In genomic region chr5:112757468-112758208, GRCh38 we compare ENCODE assay signal across 8 cellular contexts. TPM values are rescaled to one million over a fixed set of nuclear protein-coding genes. Genes with fewer than 3 reads are reported as not detected.
DNase-seq lines count a peak whose midpoint lies in the region; ATAC-seq and TF ChIP-seq lines count a peak whose summit lies in the region.

No MANE protein-coding gene starts in this region.

- H2AFZ ChIP-seq in smooth muscle cell (ENCODE audit: low read depth): no peak overlapping the region

- POLR2A ChIA-PET in CD8-positive, alpha-beta memory T cell (lab: Charles Lee): no interaction called here

- DNase-seq in CD8-positive, alpha-beta memory T cell: peak in 2 of 5 donors; percentile 47 to 49
- DNase-seq in NCI-H460 (ENCODE audit: extremely low read depth, low read depth) (peak; percentile 64), astrocyte of the hippocampus (ENCODE audit: low read depth, low spot score) (peak; percentile 72), hepatic stellate cell (ENCODE audit: low spot score) (peak; percentile 17), smooth muscle cell (lab: John Stamatoyannopoulos, UW; ENCODE audit: unreplicated experiment) (no peak)

- TF ChIP-seq CTCF in smooth muscle cell (IDR thresholded peaks at IDR 0.05; ENCODE audit: borderline replicate concordance, insufficient read depth, poor library complexity, severe bottlenecking): peak; percentile 85

- H3K4me3 ChIP-seq in CD8-positive, alpha-beta memory T cell (ENCODE audit: low read length): no peak overlapping the region
- no peak overlapping the region for H3K4me3 ChIP-seq in smooth muscle cell

- 53% methylated on average over 3 of the region's 3 CpGs for WGBS in smooth muscle cell (ENCODE audit: low lambda C conversion rate)

- H3K4me1 Mint-ChIP-seq in CD8-positive, alpha-beta memory T cell: peaks cover 8 to 18% (median 14%) of the 10 kb centered on the region in 3 donors

- no peaks in the 10 kb centered on the region for H3K27me3 ChIP-seq in CD8-positive, alpha-beta memory T cell (ENCODE audit: insufficient read depth, low read length, poor library complexity, severe bottlenecking)
- H3K27me3 ChIP-seq in smooth muscle cell (ENCODE audit: low read depth): no peaks in the 10 kb centered on the region

- H3K36me3 Mint-ChIP-seq in CD8-positive, alpha-beta memory T cell: peaks cover 0 to 33% (median 5%) of the 10 kb centered on the region in 3 donors

- H3K36me3 ChIP-seq in CD8-positive, alpha-beta memory T cell (ENCODE audit: insufficient read depth, low read length): no peaks in the 10 kb centered on the region
- H3K36me3 ChIP-seq in smooth muscle cell (ENCODE audit: low read depth): peaks cover 2% of the 10 kb centered on the region

- H3K27ac ChIP-seq in CD8-positive, alpha-beta memory T cell (ENCODE audit: low read depth, low read length): no peak overlapping the region
- peak overlapping the region; percentile 9 for H3K27ac ChIP-seq in smooth muscle cell (ENCODE audit: low read depth)

- CTCF ChIA-PET in CD8-positive, alpha-beta memory T cell (lab: Charles Lee): interaction anchor here (0.7 to 4.7 kb wide), 16 partner anchors 9 to 597 kb away, joined by 3 to 59 read pairs (median 4); no protein-coding TSS in a partner anchor

- no peaks in the 10 kb centered on the region for H3F3A ChIP-seq in smooth muscle cell (ENCODE audit: low read depth)

- peak overlapping the region in 6 of 8 donors; percentile 38 to 88 (median 76) for H3K27ac Mint-ChIP-seq in CD8-positive, alpha-beta memory T cell

- no peaks in the 10 kb centered on the region for H3K9me3 ChIP-seq in CD8-positive, alpha-beta memory T cell (ENCODE audit: low read length)
- H3K9me3 ChIP-seq in smooth muscle cell (replicated peaks; ENCODE audit: low read depth): no peaks in the 10 kb centered on the region

- H3K4me2 ChIP-seq in smooth muscle cell: no peak overlapping the region

- ATAC-seq in GM18870 (IDR thresholded peaks at IDR 0.05; ENCODE audit: unreplicated experiment): peak; percentile 84
- ATAC-seq in HG03135 (IDR thresholded peaks at IDR 0.05; ENCODE audit: unreplicated experiment): peak; percentile 90
- ATAC-seq in HG02840 (IDR thresholded peaks at IDR 0.05; ENCODE audit: low FRiP score, unreplicated experiment): no peak

- peak overlapping the region in 2 of 7 donors; percentile 27 to 58 for H3K4me3 Mint-ChIP-seq in CD8-positive, alpha-beta memory T cell

- no peak overlapping the region for H3K9ac ChIP-seq in smooth muscle cell (ENCODE audit: low read depth)

- peaks cover 5% of the 10 kb centered on the region for H3K79me2 ChIP-seq in smooth muscle cell (ENCODE audit: low read depth)

- peaks cover 16% of the 10 kb centered on the region for H4K20me1 ChIP-seq in smooth muscle cell (ENCODE audit: low read depth)

- no peaks in the 10 kb centered on the region for H3K27me3 Mint-ChIP-seq in CD8-positive, alpha-beta memory T cell

- no peaks in the 10 kb centered on the region for H3K9me3 Mint-ChIP-seq in CD8-positive, alpha-beta memory T cell

- H3K4me1 ChIP-seq in CD8-positive, alpha-beta memory T cell (ENCODE audit: insufficient read depth, low read length): peaks cover 5% of the 10 kb centered on the region
- no peaks in the 10 kb centered on the region for H3K4me1 ChIP-seq in smooth muscle cell (ENCODE audit: low read depth)

RNA-seq across cellular contexts. Expression of gene APC, which starts 20.0 kb away (rescaled TPM):
- total RNA-seq in CD8-positive, alpha-beta memory T cell: 10 to 100 TPM; 23.1 to 24.0 TPM
- polyA plus RNA-seq in CD8-positive, alpha-beta memory T cell: 23.0 TPM
- total RNA-seq in NCI-H460 (2014; rRNA removed; shearing (Covaris generic)): 16.8 and 20.2 TPM in 2 replicates
- polyA plus RNA-seq in NCI-H460 (2014; cell fraction: nucleus; rRNA removed): 5.6 and 6.8 TPM in 2 replicates
- 36.7 and 51.1 TPM in 2 replicates for total RNA-seq in smooth muscle cell
- polyA plus RNA-seq in smooth muscle cell: 9.1 and 16.4 TPM in 2 replicates
